In genomic region chr16:67848118-67848517, GRCh38 we compare ENCODE assay signal across 9 cellular contexts. TPM values are rescaled to one million over a fixed set of nuclear protein-coding genes. Genes with fewer than 3 reads are reported as not detected.
DNase-seq lines count a peak whose midpoint lies in the region; ATAC-seq and TF ChIP-seq lines count a peak whose summit lies in the region.
"Had no signal": no experiment of that assay in that cellular context is flagged by ENCODE, and none has a peak within 500 bp of the region (broad histone marks: within the 10 kb centered on the region; RNA-seq: fewer than 3 reads in every experiment).

No MANE protein-coding gene starts in this region.

- H3K36me3 ChIP-seq in BE2C = peaks cover 5% of the 10 kb centered on the region

- intact Hi-C loops in dendritic cell treated with granulocyte-macrophage colony-stimulating factor and Interleukin-4, amounts not matched to agents 40 ng/mL and 50 ng/mL, for 4 days (cut with micrococcal nuclease) = no loop called here

- H3K4me3 ChIP-seq in BE2C (ENCODE audit: low read depth, low read length) (peak overlapping the region; percentile 96), LNCaP clone FGC (ENCODE audit: low read depth, low read length) (peak overlapping the region; percentile 99)

- peak overlapping the region; percentile 84 for H3K4me3 Mint-ChIP-seq in dendritic cell treated with granulocyte-macrophage colony-stimulating factor and Interleukin-4, amounts not matched to agents 40 ng/mL and 50 ng/mL, for 4 days
- peak overlapping the region; percentile 95 for H3K4me3 Mint-ChIP-seq in natural killer cell treated with Interleukin-12 subunit alpha and Interleukin-12 subunit beta and Interleukin-15 and Interleukin-18, amount 100 ng/mL, for 72 hours

- H3K9me3 ChIP-seq in BE2C = no peaks in the 10 kb centered on the region

- peaks cover 29% of the 10 kb centered on the region for H3K36me3 Mint-ChIP-seq in dendritic cell treated with granulocyte-macrophage colony-stimulating factor and Interleukin-4, amounts not matched to agents 40 ng/mL and 50 ng/mL, for 4 days (ENCODE audit: low read depth)
- no peaks in the 10 kb centered on the region for H3K36me3 Mint-ChIP-seq in natural killer cell treated with Interleukin-12 subunit alpha and Interleukin-12 subunit beta and Interleukin-15 and Interleukin-18, amount 100 ng/mL, for 72 hours

- no peaks in the 10 kb centered on the region for H3K27me3 ChIP-seq in BE2C

- peaks cover 54% of the 10 kb centered on the region for H3K4me1 Mint-ChIP-seq in dendritic cell treated with granulocyte-macrophage colony-stimulating factor and Interleukin-4, amounts not matched to agents 40 ng/mL and 50 ng/mL, for 4 days (ENCODE audit: low read depth)
- peaks cover 23 to 28% of the 10 kb centered on the region in 2 donors for H3K4me1 Mint-ChIP-seq in natural killer cell treated with Interleukin-12 subunit alpha and Interleukin-12 subunit beta and Interleukin-15 and Interleukin-18, amount 100 ng/mL, for 72 hours (ENCODE audit: low read depth in 2 of 2)

- H3K9me3 Mint-ChIP-seq in dendritic cell treated with granulocyte-macrophage colony-stimulating factor and Interleukin-4, amounts not matched to agents 40 ng/mL and 50 ng/mL, for 4 days = no peaks in the 10 kb centered on the region
- no peaks in the 10 kb centered on the region for H3K9me3 Mint-ChIP-seq in natural killer cell treated with Interleukin-12 subunit alpha and Interleukin-12 subunit beta and Interleukin-15 and Interleukin-18, amount 100 ng/mL, for 72 hours

- DNase-seq in BE2C (no peak), LNCaP clone FGC (ENCODE audit: low read depth) (no peak), NOMO-1 (lab: John Stamatoyannopoulos, UW; ENCODE audit: unreplicated experiment in 2 of 2) (no peak), NCI-H1417 (lab: John Stamatoyannopoulos, UW) (no peak)
- DNase-seq in natural killer cell treated with Interleukin-12 subunit alpha and Interleukin-12 subunit beta and Interleukin-15 and Interleukin-18, amount 100 ng/mL, for 72 hours (ENCODE audit: low spot score) = no peak
- no peak for DNase-seq in stimulated activated CD4-positive, alpha-beta T cell treated with anti-CD3 and anti-CD28 coated beads, Interleukin-4, amount 100 ng/mL, for 1 hour

- no peak for ATAC-seq in natural killer cell treated with Interleukin-12 subunit alpha and Interleukin-12 subunit beta and Interleukin-15 and Interleukin-18, amount 100 ng/mL, for 72 hours
- no peak for ATAC-seq in HG02759 (IDR thresholded peaks at IDR 0.05; ENCODE audit: unreplicated experiment)

- no peaks in the 10 kb centered on the region for H3K27me3 Mint-ChIP-seq in dendritic cell treated with granulocyte-macrophage colony-stimulating factor and Interleukin-4, amounts not matched to agents 40 ng/mL and 50 ng/mL, for 4 days
- no peaks in the 10 kb centered on the region for H3K27me3 Mint-ChIP-seq in natural killer cell treated with Interleukin-12 subunit alpha and Interleukin-12 subunit beta and Interleukin-15 and Interleukin-18, amount 100 ng/mL, for 72 hours

- TF ChIP-seq CTCF in BE2C (IDR thresholded peaks at IDR 0.05; ENCODE audit: low read depth, low read length) (no peak), LNCaP clone FGC (IDR thresholded peaks at IDR 0.05; ENCODE audit: control insufficient read depth, extremely low read depth, insufficient read depth) (no peak)

- no peaks in the 10 kb centered on the region for H3K4me1 ChIP-seq in BE2C

- H3K27ac Mint-ChIP-seq in dendritic cell treated with granulocyte-macrophage colony-stimulating factor and Interleukin-4, amounts not matched to agents 40 ng/mL and 50 ng/mL, for 4 days = peak overlapping the region; percentile 88
- peak overlapping the region; percentile 72 to 97 for H3K27ac Mint-ChIP-seq in natural killer cell treated with Interleukin-12 subunit alpha and Interleukin-12 subunit beta and Interleukin-15 and Interleukin-18, amount 100 ng/mL, for 72 hours

RNA-seq across cellular contexts. Expression of gene CENPT, which starts 0.6 kb away (rescaled TPM):
- polyA plus RNA-seq in BE2C (2012; ENCODE audit: insufficient read depth, insufficient read length, low read depth) = 97.8 TPM
- total RNA-seq in natural killer cell treated with Interleukin-12 subunit alpha and Interleukin-12 subunit beta and Interleukin-15 and Interleukin-18, amount 100 ng/mL, for 72 hours = 10 to 100 TPM; 51.6 to 83.7 TPM

RNA-seq across cellular contexts. Expression of gene NUTF2, which starts 1.4 kb away (rescaled TPM):
- polyA plus RNA-seq in BE2C (2012; ENCODE audit: insufficient read depth, insufficient read length, low read depth) = 355 TPM
- total RNA-seq in natural killer cell treated with Interleukin-12 subunit alpha and Interleukin-12 subunit beta and Interleukin-15 and Interleukin-18, amount 100 ng/mL, for 72 hours = 100 to 1,000 TPM; 114 to 124 TPM

RNA-seq across cellular contexts. Expression of gene THAP11, which starts 6.0 kb away (rescaled TPM):
- polyA plus RNA-seq in BE2C (2012; ENCODE audit: insufficient read depth, insufficient read length, low read depth) = 116 TPM
- total RNA-seq in natural killer cell treated with Interleukin-12 subunit alpha and Interleukin-12 subunit beta and Interleukin-15 and Interleukin-18, amount 100 ng/mL, for 72 hours = 10 to 100 TPM; 30.5 to 45.9 TPM

RNA-seq across cellular contexts. Expression of gene EDC4, which starts 24.7 kb away (rescaled TPM):
- polyA plus RNA-seq in BE2C (2012; ENCODE audit: insufficient read depth, insufficient read length, low read depth) = 95.2 TPM
- total RNA-seq in natural killer cell treated with Interleukin-12 subunit alpha and Interleukin-12 subunit beta and Interleukin-15 and Interleukin-18, amount 100 ng/mL, for 72 hours = 100 to 1,000 TPM; 100 to 151 TPM

RNA-seq across cellular contexts. Expression of gene NRN1L, which starts 36.6 kb away (rescaled TPM):
- not detected for polyA plus RNA-seq in BE2C (2012; ENCODE audit: insufficient read depth, insufficient read length, low read depth)
- 1 to 10 TPM in 1 of 2 donors, not detected in 1; 1.2 TPM for total RNA-seq in natural killer cell treated with Interleukin-12 subunit alpha and Interleukin-12 subunit beta and Interleukin-15 and Interleukin-18, amount 100 ng/mL, for 72 hours
- total RNA-seq: mononuclear cell had no signal
